ENCODE assay signal across 19 cellular contexts in genomic region chr4:114163051-114163450, GRCh38.
DNase-seq lines count a peak whose midpoint lies in the region; ATAC-seq and TF ChIP-seq lines count a peak whose summit lies in the region.
"Had no signal": no experiment of that assay in that cellular context is flagged by ENCODE, and none has a peak within 500 bp of the region (broad histone marks: within the 10 kb centered on the region; RNA-seq: fewer than 3 reads in every experiment).

No MANE protein-coding gene starts in this region.

- WGBS in GM23248 (ENCODE audit: low coverage in 1 of 2, low lambda C conversion rate in 2 of 2, missing lambda C conversion rate in 2 of 2), 2 experiments: 92 to 95% methylated on average over 4 of the region's 4 CpGs

- H2AFZ ChIP-seq in GM23248: no peak overlapping the region
- H2AFZ ChIP-seq: GM23338 had no signal

- H3K9me3 ChIP-seq in GM23248 (ENCODE audit: low read depth): no peaks in the 10 kb centered on the region
- H3K9me3 ChIP-seq in breast epithelium: no peaks in the 10 kb centered on the region
- H3K9me3 ChIP-seq: BE2C had no signal

- H3K36me3 ChIP-seq in GM23248 (ENCODE audit: low read depth) (no peaks in the 10 kb centered on the region), breast epithelium (no peaks in the 10 kb centered on the region)
- H3K36me3 ChIP-seq: BE2C had no signal

- H3K27ac ChIP-seq in GM23248 (no peak overlapping the region), breast epithelium (no peak overlapping the region)
- H3K27ac ChIP-seq: C4-2B had no signal

- TF ChIP-seq POLR2A in breast epithelium (IDR thresholded peaks at IDR 0.05): no peak

- in situ Hi-C loops in GM23248 (cut with MboI): no loop called here

- H3K9ac ChIP-seq in GM23248: no peak overlapping the region

- H3K27me3 ChIP-seq in GM23248 (replicated peaks; ENCODE audit: insufficient read depth) (no peaks in the 10 kb centered on the region), breast epithelium (no peaks in the 10 kb centered on the region)
- H3K27me3 ChIP-seq: BE2C had no signal

- no peak for ATAC-seq in HG03354 (IDR thresholded peaks at IDR 0.05; ENCODE audit: poor library complexity, severe bottlenecking, unreplicated experiment)
- ATAC-seq: GM12878, GM23338, K562 had no signal

- H3K4me3 ChIP-seq in GM23248: no peak overlapping the region
- H3K4me3 ChIP-seq in fibroblast of mammary gland (ENCODE audit: control insufficient read depth, low read depth, low read length): no peak overlapping the region
- no peak overlapping the region for H3K4me3 ChIP-seq in breast epithelium
- H3K4me3 ChIP-seq: GM12878, GM23338, K562 had no signal

- no peaks in the 10 kb centered on the region for H3F3A ChIP-seq in GM23248 (ENCODE audit: insufficient read depth)

- no peaks in the 10 kb centered on the region for H3K79me2 ChIP-seq in GM23248 (ENCODE audit: insufficient read depth)

- H3K9me2 ChIP-seq in GM23248 (ENCODE audit: insufficient read depth): no peaks in the 10 kb centered on the region; the same call in 1 of the 2 replicates

- intact Hi-C loops in breast epithelium (cut with DNase I; ENCODE audit: low total_unique reads): no loop called here

- H3K4me1 ChIP-seq in GM23248 (ENCODE audit: insufficient read depth): peaks cover 6% of the 10 kb centered on the region
- no peaks in the 10 kb centered on the region for H3K4me1 ChIP-seq in breast epithelium
- H3K4me1 ChIP-seq: BE2C had no signal

- DNase-seq in GM23248: peak; percentile 41
- peak; percentile 13 for DNase-seq in amniotic epithelial cell (ENCODE audit: low read depth)
- peak; percentile 3 for DNase-seq in fibroblast of mammary gland (ENCODE audit: low read depth)
- DNase-seq in non-pigmented ciliary epithelial cell (ENCODE audit: low read depth): peak; percentile 4
- DNase-seq in DMS153 treated with DMSO at 0.1 percent for 48 hours (lab: John Stamatoyannopoulos, UW; ENCODE audit: unreplicated experiment): no peak
- no peak for DNase-seq in breast epithelium (ENCODE audit: low spot score in 2 of 2)
- DNase-seq in NCI-H1694 treated with DMSO at 0.1 percent for 48 hours (lab: John Stamatoyannopoulos, UW): no peak
- DNase-seq: BE2C; CD4-positive, alpha-beta memory T cell; COR-L47; DMS153; DND-41; GDM1; H7 had no signal

- peak overlapping the region; percentile 14 for H3K4me2 ChIP-seq in GM23248 (ENCODE audit: unreplicated experiment)
- H3K4me2 ChIP-seq: GM23338 had no signal

- H4K20me1 ChIP-seq in GM23248 (ENCODE audit: insufficient read depth): no peaks in the 10 kb centered on the region

- TF ChIP-seq CTCF in fibroblast of mammary gland (conservative IDR thresholded peaks at IDR 0.05; ENCODE audit: control insufficient read depth, insufficient read depth, low read depth, low read length) (no peak), breast epithelium (IDR thresholded peaks at IDR 0.05) (no peak)

Comparison
In these comparisons a context has a peak if more than half of its experiments do, and no peak if none do; other contexts are left out.
1. DNase-seq: peak in GM23248 (single experiment), amniotic epithelial cell (single experiment), fibroblast of mammary gland (single experiment) and non-pigmented ciliary epithelial cell (single experiment); none in DMS153 treated with DMSO at 0.1 percent for 48 hours (single experiment), breast epithelium (0 of 2) and NCI-H1694 treated with DMSO at 0.1 percent for 48 hours (single experiment).